ENCODE assay signal across 26 cellular contexts in the genomic region with DNA sequence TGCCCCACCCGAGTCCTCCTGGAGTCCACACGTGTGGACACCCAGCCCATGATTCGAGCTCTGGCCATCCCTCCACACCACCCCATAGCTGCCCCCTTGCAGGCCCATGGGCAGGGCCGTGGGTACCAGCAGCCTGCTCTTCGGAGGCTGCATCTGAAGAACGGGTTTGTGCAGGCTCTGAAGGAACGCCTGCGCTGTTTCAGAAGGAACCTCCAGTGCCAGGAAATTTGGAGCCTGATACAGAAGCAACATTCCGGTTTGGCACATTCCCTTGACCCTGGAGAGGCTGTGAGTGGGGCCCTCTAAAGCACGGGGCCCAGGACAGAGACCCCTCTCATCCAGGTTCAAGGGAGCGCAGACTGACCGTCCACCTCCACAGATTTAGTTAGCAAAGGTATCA. TPM values are rescaled to one million over a fixed set of nuclear protein-coding genes. Genes with fewer than 3 reads are reported as not detected.
DNase-seq lines count a peak whose midpoint lies in the region; ATAC-seq and TF ChIP-seq lines count a peak whose summit lies in the region.
"Had no signal": no experiment of that assay in that cellular context is flagged by ENCODE, and none has a peak within 500 bp of the region (broad histone marks: within the 10 kb centered on the region; RNA-seq: fewer than 3 reads in every experiment).

No MANE protein-coding gene starts in this region.

- H3K9me3 ChIP-seq in left ventricle myocardium inferior (replicated peaks) (no peaks in the 10 kb centered on the region), osteoblast (ENCODE audit: low read depth, low read length) (no peaks in the 10 kb centered on the region), A673 (ENCODE audit: low read depth, low read length, poor library complexity, severe bottlenecking) (no peaks in the 10 kb centered on the region)
- H3K9me3 ChIP-seq: gastroesophageal sphincter, ovary had no signal

- H3K4me1 ChIP-seq in left ventricle myocardium inferior (peaks cover 46% of the 10 kb centered on the region), osteoblast (ENCODE audit: insufficient read depth, low read length) (peaks cover 38% of the 10 kb centered on the region), A673 (ENCODE audit: insufficient read depth, low read length, poor library complexity, severe bottlenecking) (no peaks in the 10 kb centered on the region)

- peak overlapping the region; percentile 44 for H3K27ac ChIP-seq in left ventricle myocardium inferior (replicated peaks)
- H3K27ac ChIP-seq in osteoblast (ENCODE audit: low read depth, low read length): peak overlapping the region; percentile 96
- no peak overlapping the region for H3K27ac ChIP-seq in A673 (ENCODE audit: low read depth, low read length, poor library complexity, severe bottlenecking)
- H3K27ac ChIP-seq: gastroesophageal sphincter, ovary, PC-9 had no signal

- H3K27me3 ChIP-seq in left ventricle myocardium inferior (ENCODE audit: low read depth): no peaks in the 10 kb centered on the region
- H3K27me3 ChIP-seq in osteoblast (ENCODE audit: insufficient read depth, low read length): no peaks in the 10 kb centered on the region
- H3K27me3 ChIP-seq in A673 (replicated peaks; ENCODE audit: insufficient read depth, low read depth, low read length, poor library complexity): no peaks in the 10 kb centered on the region
- H3K27me3 ChIP-seq: gastroesophageal sphincter, ovary had no signal

- H3K4me2 ChIP-seq in osteoblast (ENCODE audit: insufficient read depth, low read length): peak overlapping the region; percentile 53
- H3K4me2 ChIP-seq: PC-9 had no signal

- no peak for ATAC-seq in Right ventricle myocardium superior (ENCODE audit: poor library complexity)
- ATAC-seq: activated T-cell treated with anti-CD3 and anti-CD28 coated beads, Interleukin-2, amount 50 U/mL, for 72 hours; naive thymus-derived CD8-positive, alpha-beta T cell; WTC11 had no signal

- CTCF ChIA-PET in A673 (lab: Charles Lee): no interaction called here

- H3K79me2 ChIP-seq in osteoblast (ENCODE audit: insufficient read depth, low read length): no peaks in the 10 kb centered on the region

- no peak for DNase-seq in left ventricle myocardium inferior
- no peak for DNase-seq in Right ventricle myocardium superior
- peak; percentile 12 for DNase-seq in fibroblast of mammary gland (ENCODE audit: low read depth)
- DNase-seq in osteoblast (ENCODE audit: insufficient read length, low spot score, missing footprints): peak; percentile 76
- DNase-seq in effector CD8-positive, alpha-beta T cell (lab: John Stamatoyannopoulos, UW): no peak
- no peak for DNase-seq in A673 (ENCODE audit: low spot score)
- DNase-seq in NCI-H1105 treated with DMSO at 0.1 percent for 48 hours (lab: John Stamatoyannopoulos, UW): no peak
- DNase-seq in middle frontal gyrus (ENCODE audit: extremely low spot score, low spot score): no peak
- DNase-seq: 8988T; activated CD4-positive, alpha-beta T cell treated with anti-CD3 and anti-CD28 coated beads, Interleukin-2, amount 10 ng/mL, durations not matched to agents 7 days and 5 days; activated T-cell treated with anti-CD3 and anti-CD28 coated beads, Interleukin-2, amount 50 U/mL, for 72 hours; CD4-positive, alpha-beta memory T cell; cortex of kidney; GOT3; naive thymus-derived CD8-positive, alpha-beta T cell; NCI-H1092 treated with DMSO at 0.1 percent for 48 hours; NCI-H1930; NCI-H526; ovary; PC-9; retina; SHP77 treated with DMSO at 0.1 percent for 48 hours; stimulated activated CD4-positive, alpha-beta T cell treated with anti-CD3 and anti-CD28 coated beads, Interleukin-2, amount 100 ng/mL, for 48 hours; substantia nigra had no signal

- no TSS peak for BruUV-seq in A673 (replicated peaks; lab: Mats Ljungman, UMichigan)

- peak overlapping the region; percentile 76 for H2AFZ ChIP-seq in osteoblast (ENCODE audit: low read length)
- H2AFZ ChIP-seq: PC-9 had no signal

- intact Hi-C loops in left ventricle myocardium inferior (cut with micrococcal nuclease): no loop called here
- intact Hi-C loops in Right ventricle myocardium superior (cut with DNase I): loop anchor here (10.0 kb wide), 1 partner anchor 855 kb away; no protein-coding TSS in a partner anchor
- intact Hi-C loops in A673 (cut with micrococcal nuclease; ENCODE audit: unreplicated experiment): loop anchor here (2.0 to 10.0 kb wide), 2 partner anchors 229 to 875 kb away; no protein-coding TSS in a partner anchor

- no peaks in the 10 kb centered on the region for H4K20me1 ChIP-seq in osteoblast (ENCODE audit: insufficient read depth, low read length)

- H3K4me3 ChIP-seq in left ventricle myocardium inferior: no peak overlapping the region
- H3K4me3 ChIP-seq in fibroblast of mammary gland (ENCODE audit: control insufficient read depth, low read depth, low read length): no peak overlapping the region
- H3K4me3 ChIP-seq in osteoblast (ENCODE audit: insufficient read depth, low read length): peak overlapping the region; percentile 41
- no peak overlapping the region for H3K4me3 ChIP-seq in A673 (ENCODE audit: low read depth, low read length, poor library complexity, severe bottlenecking)
- H3K4me3 ChIP-seq: gastroesophageal sphincter, ovary, PC-9 had no signal

- H3K36me3 ChIP-seq in left ventricle myocardium inferior: no peaks in the 10 kb centered on the region
- H3K36me3 ChIP-seq in osteoblast (ENCODE audit: insufficient read depth, low read length): no peaks in the 10 kb centered on the region
- H3K36me3 ChIP-seq in A673 (ENCODE audit: insufficient read depth, low read length, poor library complexity, severe bottlenecking): no peaks in the 10 kb centered on the region
- H3K36me3 ChIP-seq: gastroesophageal sphincter, ovary had no signal

- POLR2A ChIA-PET in A673 (lab: Charles Lee; ENCODE audit: low non-redundant PET): no interaction called here

- TF ChIP-seq CTCF in left ventricle myocardium inferior (IDR thresholded peaks at IDR 0.05; ENCODE audit: borderline replicate concordance) (no peak), fibroblast of mammary gland (conservative IDR thresholded peaks at IDR 0.05; ENCODE audit: control insufficient read depth, insufficient read depth, low read depth, low read length) (no peak), osteoblast (IDR thresholded peaks at IDR 0.05; ENCODE audit: extremely low read depth, low read depth, low read length) (no peak), A673 (conservative IDR thresholded peaks at IDR 0.05; ENCODE audit: low read depth, low read length) (no peak)

RNA-seq across cellular contexts. Expression of a gene that starts 57.0 kb away (rescaled TPM):
- total RNA-seq in left ventricle myocardium inferior (80.7 TPM), Right ventricle myocardium superior (71.3 TPM), osteoblast (95.2 and 114 TPM in 2 replicates), A673 (2021) (135 and 144 TPM in 2 replicates)

RNA-seq across cellular contexts. Expression of a gene that starts 57.4 kb away (rescaled TPM):
- total RNA-seq in left ventricle myocardium inferior (57.2 TPM), Right ventricle myocardium superior (54.0 TPM), osteoblast (25.7 and 29.5 TPM in 2 replicates), A673 (2021) (28.7 and 37.5 TPM in 2 replicates)

Comparison
In these comparisons a context has a peak if more than half of its experiments do, and no peak if none do; other contexts are left out.
1. DNase-seq: peak in fibroblast of mammary gland (single experiment) and osteoblast (single experiment); none in left ventricle myocardium inferior (single experiment), Right ventricle myocardium superior (single experiment), effector CD8-positive, alpha-beta T cell (single experiment), A673 (single experiment), NCI-H1105 treated with DMSO at 0.1 percent for 48 hours (single experiment) and middle frontal gyrus (single experiment).